ENCODE assay signal across 9 cellular contexts in the genomic region with DNA sequence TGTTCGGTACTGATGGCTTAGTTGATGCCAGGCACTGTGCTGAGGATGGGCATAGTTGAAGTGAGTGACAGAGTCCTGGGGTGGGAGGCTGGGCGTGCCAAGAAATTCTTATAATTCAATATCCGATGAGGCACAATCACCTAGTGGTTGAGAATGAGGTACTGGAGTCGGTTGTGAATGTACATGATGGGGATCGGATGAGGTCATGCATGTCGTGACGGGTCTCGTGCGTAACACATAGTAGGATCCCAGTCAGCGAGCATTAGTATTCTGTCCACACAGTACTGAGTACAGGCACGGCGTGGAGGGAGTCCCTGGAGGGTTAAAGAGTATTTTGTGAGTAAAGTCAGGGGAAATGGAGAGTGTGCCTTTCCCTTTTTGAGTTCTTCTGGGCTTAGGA. TPM values are rescaled to one million over a fixed set of nuclear protein-coding genes. Genes with fewer than 3 reads are reported as not detected.
DNase-seq lines count a peak whose midpoint lies in the region; ATAC-seq, FAIRE-seq and TF ChIP-seq lines count a peak whose summit lies in the region.
"Had no signal": no experiment of that assay in that cellular context is flagged by ENCODE, and none has a peak within 500 bp of the region (broad histone marks: within the 10 kb centered on the region; RNA-seq: fewer than 3 reads in every experiment).

No MANE protein-coding gene starts in this region.

- no peaks in the 10 kb centered on the region for H3K9me3 Mint-ChIP-seq in osteocyte (ENCODE audit: unreplicated experiment)

- no peak overlapping the region for H3K18ac ChIP-seq in H1 (ENCODE audit: extremely low read depth, low read length)

- H3K27me3 ChIP-seq in DND-41 (ENCODE audit: insufficient read depth, low read length, poor library complexity) (no peaks in the 10 kb centered on the region), OCI-LY1 (ENCODE audit: insufficient read depth, low read length) (no peaks in the 10 kb centered on the region), H1 (replicated peaks in 1 of 4; ENCODE audit: control insufficient read depth in 3 of 4, extremely low read depth in 1 of 4, insufficient read depth in 3 of 4, low read length in 3 of 4) (no peaks in the 10 kb centered on the region)
- H3K27me3 ChIP-seq: SJSA1 had no signal

- H3K4me2 ChIP-seq in DND-41 (ENCODE audit: insufficient read depth, low read length) (peak overlapping the region; percentile 92), OCI-LY1 (ENCODE audit: low read length) (peak overlapping the region; percentile 98), H1 (ENCODE audit: insufficient read depth in 1 of 2, low read depth in 2 of 2, low read length in 2 of 2) (peak overlapping the region in 1 of 2 experiments; percentile 89; a peak in 1 of 4 replicates)

- peaks cover 77% of the 10 kb centered on the region for H4K20me1 ChIP-seq in DND-41 (ENCODE audit: insufficient read depth, low read length)
- peaks cover 11% of the 10 kb centered on the region; the same call in 1 of the 2 replicates for H4K20me1 ChIP-seq in OCI-LY1 (ENCODE audit: insufficient read depth, low read length)
- peaks cover 25 to 28% of the 10 kb centered on the region in 2 experiments for H4K20me1 ChIP-seq in H1 (replicated peaks in 1 of 2; ENCODE audit: control insufficient read depth in 1 of 2, insufficient read depth in 2 of 2, low read length in 2 of 2)

- H3K79me2 ChIP-seq in DND-41 (ENCODE audit: insufficient read depth, low read length) (peaks cover 97% of the 10 kb centered on the region), OCI-LY1 (ENCODE audit: insufficient read depth, low read length) (peaks cover 95% of the 10 kb centered on the region), H1 (ENCODE audit: control insufficient read depth in 1 of 2, insufficient read depth in 2 of 2, low read length in 2 of 2) (peaks cover 62 to 93% of the 10 kb centered on the region in 2 experiments)

- no peak for TF ChIP-seq POLR2A in H1 (IDR thresholded peaks at IDR 0.05; ENCODE audit: control extremely low read depth in 1 of 2, low read depth in 2 of 2, low read length in 2 of 2)

- H3K4me1 Mint-ChIP-seq in osteocyte (ENCODE audit: unreplicated experiment) = peaks cover 38% of the 10 kb centered on the region

- no peak for DNase-seq in DND-41
- no peak for DNase-seq in H1 (ENCODE audit: low read depth in 1 of 2, low spot score in 2 of 2)
- DNase-seq in osteocyte (ENCODE audit: extremely low spot score, unreplicated experiment) = no peak
- DNase-seq in NCI-H524 (lab: John Stamatoyannopoulos, UW) = no peak
- no peak for DNase-seq in posterior vena cava (ENCODE audit: low spot score)

- no peaks in the 10 kb centered on the region for H3K27me3 Mint-ChIP-seq in osteocyte (ENCODE audit: unreplicated experiment)

- H3K9me3 ChIP-seq in DND-41 (ENCODE audit: insufficient read depth, low read length, severe bottlenecking) = no peaks in the 10 kb centered on the region
- H3K9me3 ChIP-seq in OCI-LY1 (ENCODE audit: low read length) = no peaks in the 10 kb centered on the region
- no peaks in the 10 kb centered on the region for H3K9me3 ChIP-seq in H1 (ENCODE audit: insufficient read depth in 2 of 2, low read depth in 1 of 2, low read length in 1 of 2)
- H3K9me3 ChIP-seq: SJSA1 had no signal

- POLR2A ChIA-PET in H1 (lab: Charles Lee; ENCODE audit: partially characterized antibody) = interaction anchor here (1.1 to 3.4 kb wide), 4 partner anchors 10 to 65 kb away, joined by 3 to 25 read pairs (median 6); partner anchors contain the start of gene RPL36

- TF ChIP-seq RAD21 in H1 (IDR thresholded peaks at IDR 0.05 in 1 of 2, conservative IDR thresholded peaks at IDR 0.05 in 1 of 2; ENCODE audit: low read depth in 2 of 2, low read length in 2 of 2) = no peak

- no peak overlapping the region for H3K23ac ChIP-seq in H1 (ENCODE audit: insufficient read length)

- ATAC-seq in DND-41 (ENCODE audit: insufficient read depth, low read depth) (no peak), GM18511 (IDR thresholded peaks at IDR 0.05; ENCODE audit: unreplicated experiment) (no peak), HG02938 (IDR thresholded peaks at IDR 0.05; ENCODE audit: unreplicated experiment) (no peak)

- no peak overlapping the region for H3K4ac ChIP-seq in H1 (replicated peaks; ENCODE audit: insufficient read length, low read depth, low read length)

- peak overlapping the region; percentile 92 for H3K9ac ChIP-seq in DND-41 (ENCODE audit: low read depth, low read length)
- H3K9ac ChIP-seq in OCI-LY1 (ENCODE audit: low read length) = peak overlapping the region; percentile 96; the same call in 1 of the 2 replicates
- H3K9ac ChIP-seq in H1 (replicated peaks in 1 of 4; ENCODE audit: extremely low read depth in 1 of 4, low read depth in 3 of 4, low read length in 3 of 4) = peak overlapping the region in 1 of 4 experiments; percentile 22; a peak in 1 of 7 replicates

- H3K56ac ChIP-seq in H1 (replicated peaks; ENCODE audit: insufficient read length, low read depth, low read length) = no peak overlapping the region

- H3K4me3 ChIP-seq in DND-41 (ENCODE audit: low read depth in 1 of 2, low read length in 2 of 2) = peak overlapping the region in 1 of 2 experiments; percentile 83; a peak in 1 of 4 replicates
- peak overlapping the region; percentile 100 for H3K4me3 ChIP-seq in OCI-LY1 (ENCODE audit: low read depth, low read length, poor library complexity, severe bottlenecking)
- no peak overlapping the region for H3K4me3 ChIP-seq in H1 (ENCODE audit: extremely low read depth in 1 of 4, insufficient read depth in 2 of 4, low read depth in 3 of 4, low read length in 4 of 4)
- H3K4me3 ChIP-seq: SJSA1 had no signal

- H4K5ac ChIP-seq in H1 (ENCODE audit: insufficient read length, low read depth, low read length) = no peak overlapping the region

- peaks cover 11% of the 10 kb centered on the region for H3K23me2 ChIP-seq in H1 (ENCODE audit: low read depth, low read length)

- no peak overlapping the region for H2BK12ac ChIP-seq in H1 (ENCODE audit: low read depth, low read length)

- no peaks in the 10 kb centered on the region for H3K9me2 ChIP-seq in OCI-LY1 (ENCODE audit: low read depth, low read length)

- no peak overlapping the region for H2BK5ac ChIP-seq in H1 (ENCODE audit: low read depth, low read length)

- H3K4me3 Mint-ChIP-seq in osteocyte (ENCODE audit: unreplicated experiment) = peak overlapping the region; percentile 9

- H2AFZ ChIP-seq in DND-41 (ENCODE audit: low read depth, low read length) (no peak overlapping the region), OCI-LY1 (ENCODE audit: low read length) (no peak overlapping the region), H1 (ENCODE audit: low read length) (no peak overlapping the region)

- no peak for TF ChIP-seq EP300 in H1 (IDR thresholded peaks at IDR 0.05; ENCODE audit: borderline replicate concordance in 1 of 2, low read depth in 2 of 2, low read length in 2 of 2)

- H2BK15ac ChIP-seq in H1 (ENCODE audit: low read length) = no peak overlapping the region

- no peaks in the 10 kb centered on the region for H3F3A ChIP-seq in OCI-LY1 (ENCODE audit: insufficient read depth, low read length)

- H4K8ac ChIP-seq in H1 (ENCODE audit: extremely low read depth, insufficient read depth, low read length) = peak overlapping the region; percentile 60; the same call in 1 of the 2 replicates

- FAIRE-seq in H1 (lab: Jason Lieb, UNC) = no peak

- intact Hi-C loops in posterior vena cava (cut with DNase I) = no loop called here

- H3K36me3 Mint-ChIP-seq in osteocyte (ENCODE audit: unreplicated experiment) = peaks cover 31% of the 10 kb centered on the region

- WGBS in H1 (ENCODE audit: extremely low coverage in 1 of 2, insufficient coverage in 1 of 2, insufficient read length in 1 of 2, insufficient replicate concordance in 2 of 2, low coverage in 1 of 2, low lambda C conversion rate in 2 of 2, missing lambda C conversion rate in 1 of 2), 2 experiments = 87% methylated on average over 12 of the region's 12 CpGs; no CpG with 5 or more reads in 1 of the 2 experiments

- no peak overlapping the region for H2BK120ac ChIP-seq in H1 (replicated peaks; ENCODE audit: low read depth, low read length)

- CTCF ChIA-PET in H1 (lab: Charles Lee; ENCODE audit: partially characterized antibody) = no interaction called here

- H2AK5ac ChIP-seq in H1 (ENCODE audit: low read depth, low read length) = no peak overlapping the region

- H3K27ac ChIP-seq in DND-41 (ENCODE audit: low read length) = peak overlapping the region; percentile 93; the same call in 1 of the 2 replicates
- H3K27ac ChIP-seq in OCI-LY1 (ENCODE audit: low read depth, low read length, poor library complexity, severe bottlenecking) = peak overlapping the region; percentile 46
- no peak overlapping the region for H3K27ac ChIP-seq in H1 (ENCODE audit: low read depth, low read length)
- H3K27ac ChIP-seq: SJSA1 had no signal

- no peak overlapping the region for H4K91ac ChIP-seq in H1 (replicated peaks; ENCODE audit: insufficient read length, low read length)

- no peak overlapping the region for H2BK20ac ChIP-seq in H1 (ENCODE audit: low read length)

- TF ChIP-seq CTCF in DND-41 (IDR thresholded peaks at IDR 0.05; ENCODE audit: borderline replicate concordance, extremely low read depth, low read length, poor library complexity, severe bottlenecking) (no peak), OCI-LY1 (IDR thresholded peaks at IDR 0.05; ENCODE audit: low read length) (no peak), H1 (IDR thresholded peaks at IDR 0.05; ENCODE audit: control extremely low read depth in 1 of 3, insufficient read depth in 1 of 3, low read depth in 1 of 3, low read length in 3 of 3) (no peak), osteocyte (IDR thresholded peaks at IDR 0.05) (no peak)

- H3K27ac Mint-ChIP-seq in osteocyte (ENCODE audit: unreplicated experiment) = peak overlapping the region; percentile 39

- H3K36me3 ChIP-seq in DND-41 (ENCODE audit: insufficient read depth, low read length) (peaks cover 76% of the 10 kb centered on the region), OCI-LY1 (ENCODE audit: insufficient read depth, low read length) (peaks cover 82% of the 10 kb centered on the region), H1 (ENCODE audit: control insufficient read depth in 2 of 4, insufficient read depth in 4 of 4, low read length in 3 of 4) (peaks cover 13 to 56% (median 36%) of the 10 kb centered on the region in 4 experiments; a peak in 7 of 8 replicates)

- H3K14ac ChIP-seq in H1 (ENCODE audit: insufficient read length) = no peak overlapping the region

- H3K79me1 ChIP-seq in H1 (ENCODE audit: low read depth, low read length) = peaks cover 18% of the 10 kb centered on the region

- peaks cover 58% of the 10 kb centered on the region for H3K4me1 ChIP-seq in DND-41 (ENCODE audit: insufficient read depth, low read length)
- H3K4me1 ChIP-seq in OCI-LY1 (ENCODE audit: insufficient read depth, low read length, severe bottlenecking) = peaks cover 68% of the 10 kb centered on the region
- peaks cover 2 to 14% (median 6%) of the 10 kb centered on the region in 4 experiments; a peak in 4 of 7 replicates for H3K4me1 ChIP-seq in H1 (replicated peaks in 1 of 4; ENCODE audit: control insufficient read depth in 3 of 4, insufficient read depth in 4 of 4, low read length in 3 of 4)

RNA-seq across cellular contexts. Expression of gene SAFB, which starts 2.8 kb away (rescaled TPM):
- 109 and 110 TPM in 2 replicates for total RNA-seq in H1 (2021; fragmentation: NEBNext Ultra II Directional; extraction: Animal tissue kit (Norgen Biotek cat#: 25700))
- polyA plus RNA-seq in H1 (2011; rRNA removed) = 27.0 and 69.5 TPM in 2 replicates
- 78.8 TPM for polyA plus RNA-seq in H1 (2011; cell fraction: cytosol; rRNA removed)
- polyA plus RNA-seq in H1 (2011; cell fraction: nucleus; rRNA removed) = 109 TPM
- 76.7 to 104 TPM (median 87.6 TPM) in 4 replicates for polyA plus RNA-seq in H1 (2012, experiment 1 of 2)
- polyA plus RNA-seq in H1 (2012, experiment 2 of 2) = 22.5 TPM
- polyA plus RNA-seq in H1 (2013, experiment 1 of 2) = 49.9 TPM
- 48.6 TPM for polyA plus RNA-seq in H1 (2013, experiment 2 of 2)
- polyA minus RNA-seq in H1 (2011; rRNA and poly(A)+ RNA removed) = 14.9 and 21.3 TPM in 2 replicates
- polyA minus RNA-seq in H1 (2011; cell fraction: cytosol; rRNA and poly(A)+ RNA removed) = 46.4 TPM
- 44.8 TPM for polyA minus RNA-seq in H1 (2011; cell fraction: nucleus; rRNA and poly(A)+ RNA removed)
- 88.2 and 97.1 TPM in 2 replicates for total RNA-seq in osteocyte
- total RNA-seq in posterior vena cava = 10 to 100 TPM; 49.4 to 50.5 TPM

RNA-seq across cellular contexts. Expression of gene SAFB2, which starts 3.1 kb away (rescaled TPM):
- 63.8 and 74.4 TPM in 2 replicates for total RNA-seq in H1 (2021; fragmentation: NEBNext Ultra II Directional; extraction: Animal tissue kit (Norgen Biotek cat#: 25700))
- polyA plus RNA-seq in H1 (2011; rRNA removed) = 14.8 and 31.1 TPM in 2 replicates
- polyA plus RNA-seq in H1 (2011; cell fraction: cytosol; rRNA removed) = 21.4 TPM
- polyA plus RNA-seq in H1 (2011; cell fraction: nucleus; rRNA removed) = 72.7 TPM
- polyA plus RNA-seq in H1 (2012, experiment 1 of 2) = 40.4 to 68.7 TPM (median 52.6 TPM) in 4 replicates
- 15.1 TPM for polyA plus RNA-seq in H1 (2012, experiment 2 of 2)
- 37.8 TPM for polyA plus RNA-seq in H1 (2013, experiment 1 of 2)
- polyA plus RNA-seq in H1 (2013, experiment 2 of 2) = 31.4 TPM
- polyA minus RNA-seq in H1 (2011; rRNA and poly(A)+ RNA removed) = 13.9 and 21.9 TPM in 2 replicates
- 23.3 TPM for polyA minus RNA-seq in H1 (2011; cell fraction: cytosol; rRNA and poly(A)+ RNA removed)
- 44.7 TPM for polyA minus RNA-seq in H1 (2011; cell fraction: nucleus; rRNA and poly(A)+ RNA removed)
- 79.9 and 91.9 TPM in 2 replicates for total RNA-seq in osteocyte
- 10 to 100 TPM; 50.9 to 57.3 TPM for total RNA-seq in posterior vena cava

RNA-seq across cellular contexts. Expression of gene MICOS13, which starts 54.7 kb away (rescaled TPM):
- 17.3 and 20.4 TPM in 2 replicates for total RNA-seq in H1 (2021; fragmentation: NEBNext Ultra II Directional; extraction: Animal tissue kit (Norgen Biotek cat#: 25700))
- 36.1 and 36.9 TPM in 2 replicates for polyA plus RNA-seq in H1 (2011; rRNA removed)
- 26.2 TPM for polyA plus RNA-seq in H1 (2011; cell fraction: cytosol; rRNA removed)
- 20.9 TPM for polyA plus RNA-seq in H1 (2011; cell fraction: nucleus; rRNA removed)
- 15.4 to 29.5 TPM (median 24.5 TPM) in 4 replicates for polyA plus RNA-seq in H1 (2012, experiment 1 of 2)
- 18.7 TPM for polyA plus RNA-seq in H1 (2012, experiment 2 of 2)
- polyA plus RNA-seq in H1 (2013, experiment 1 of 2) = 17.6 TPM
- polyA plus RNA-seq in H1 (2013, experiment 2 of 2) = 17.0 TPM
- polyA minus RNA-seq in H1 (2011; rRNA and poly(A)+ RNA removed) = 2.6 and 3.4 TPM in 2 replicates
- 10.9 TPM for polyA minus RNA-seq in H1 (2011; cell fraction: cytosol; rRNA and poly(A)+ RNA removed)
- polyA minus RNA-seq in H1 (2011; cell fraction: nucleus; rRNA and poly(A)+ RNA removed) = 11.3 TPM
- 59.1 and 60.7 TPM in 2 replicates for total RNA-seq in osteocyte
- total RNA-seq in posterior vena cava = 10 to 100 TPM; 54.1 to 54.4 TPM

RNA-seq across cellular contexts. Expression of gene HSD11B1L, which starts 55.2 kb away (rescaled TPM):
- 8.2 and 9.5 TPM in 2 replicates for total RNA-seq in H1 (2021; fragmentation: NEBNext Ultra II Directional; extraction: Animal tissue kit (Norgen Biotek cat#: 25700))
- 20.6 and 29.4 TPM in 2 replicates for polyA plus RNA-seq in H1 (2011; rRNA removed)
- 22.0 TPM for polyA plus RNA-seq in H1 (2011; cell fraction: cytosol; rRNA removed)
- polyA plus RNA-seq in H1 (2011; cell fraction: nucleus; rRNA removed) = 22.8 TPM
- 8.0 to 16.5 TPM (median 12.2 TPM) in 4 replicates for polyA plus RNA-seq in H1 (2012, experiment 1 of 2)
- polyA plus RNA-seq in H1 (2012, experiment 2 of 2) = 8.5 TPM
- 10.6 TPM for polyA plus RNA-seq in H1 (2013, experiment 1 of 2)
- polyA plus RNA-seq in H1 (2013, experiment 2 of 2) = 10.7 TPM
- polyA minus RNA-seq in H1 (2011; rRNA and poly(A)+ RNA removed) = 1.6 and 2.3 TPM in 2 replicates
- polyA minus RNA-seq in H1 (2011; cell fraction: cytosol; rRNA and poly(A)+ RNA removed) = 11.4 TPM
- 4.7 TPM for polyA minus RNA-seq in H1 (2011; cell fraction: nucleus; rRNA and poly(A)+ RNA removed)
- total RNA-seq in osteocyte (9.7 and 10.7 TPM in 2 replicates), posterior vena cava (1 to 10 TPM; 3.8 to 4.0 TPM)

RNA-seq across cellular contexts. Expression of gene TINCR, which starts 57.9 kb away (rescaled TPM):
- 0.48 and 0.52 TPM in 2 replicates for total RNA-seq in H1 (2021; fragmentation: NEBNext Ultra II Directional; extraction: Animal tissue kit (Norgen Biotek cat#: 25700))
- 1.2 and 1.4 TPM in 2 replicates for polyA plus RNA-seq in H1 (2011; rRNA removed)
- 1.1 TPM for polyA plus RNA-seq in H1 (2011; cell fraction: cytosol; rRNA removed)
- 0.86 TPM for polyA plus RNA-seq in H1 (2011; cell fraction: nucleus; rRNA removed)
- 0.29 to 0.72 TPM (median 0.65 TPM) in 4 replicates for polyA plus RNA-seq in H1 (2012, experiment 1 of 2)
- 0.77 TPM for polyA plus RNA-seq in H1 (2012, experiment 2 of 2)
- polyA plus RNA-seq in H1 (2013, experiment 1 of 2) = 0.30 TPM
- polyA plus RNA-seq in H1 (2013, experiment 2 of 2) = 0.48 TPM
- 0.27 and 0.38 TPM in 2 replicates for polyA minus RNA-seq in H1 (2011; rRNA and poly(A)+ RNA removed)
- polyA minus RNA-seq in H1 (2011; cell fraction: cytosol; rRNA and poly(A)+ RNA removed) = 0.95 TPM
- not detected for polyA minus RNA-seq in H1 (2011; cell fraction: nucleus; rRNA and poly(A)+ RNA removed)
- total RNA-seq in osteocyte (13.5 and 16.4 TPM in 2 replicates), posterior vena cava (under 1 TPM; 0.42 to 0.43 TPM)
- total RNA-seq: SJSA1 had no signal
